ENCODE assay signal across 1 cellular context in genomic region chr7:119908948-119909347, GRCh38.
A peak's percentile ranks its signal among the peaks of the same experiment; 100 is the strongest.
TF ChIP-seq lines count a peak whose summit lies in the region.

No MANE protein-coding gene starts in this region.

TF ChIP-seq in K562, 482 proteins besides CTCF, POLR2A, EP300 and RAD21 (continued from another document):
- TF ChIP-seq CHD7 (IDR thresholded peaks at IDR 0.05; ENCODE audit: low read depth, low read length) = no peak
- peak; percentile 49; the same call in 1 of the 2 replicates for TF ChIP-seq SMARCA4 (IDR thresholded peaks at IDR 0.05)
- TF ChIP-seq, protein P1, sequence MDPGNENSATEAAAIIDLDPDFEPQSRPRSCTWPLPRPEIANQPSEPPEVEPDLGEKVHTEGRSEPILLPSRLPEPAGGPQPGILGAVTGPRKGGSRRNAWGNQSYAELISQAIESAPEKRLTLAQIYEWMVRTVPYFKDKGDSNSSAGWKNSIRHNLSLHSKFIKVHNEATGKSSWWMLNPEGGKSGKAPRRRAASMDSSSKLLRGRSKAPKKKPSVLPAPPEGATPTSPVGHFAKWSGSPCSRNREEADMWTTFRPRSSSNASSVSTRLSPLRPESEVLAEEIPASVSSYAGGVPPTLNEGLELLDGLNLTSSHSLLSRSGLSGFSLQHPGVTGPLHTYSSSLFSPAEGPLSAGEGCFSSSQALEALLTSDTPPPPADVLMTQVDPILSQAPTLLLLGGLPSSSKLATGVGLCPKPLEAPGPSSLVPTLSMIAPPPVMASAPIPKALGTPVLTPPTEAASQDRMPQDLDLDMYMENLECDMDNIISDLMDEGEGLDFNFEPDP (CRISPR knock-in tag; IDR thresholded peaks at IDR 0.05) = no peak
- peak; percentile 45; the same call in 1 of the 2 replicates for TF ChIP-seq MEF2D (tag; conservative IDR thresholded peaks at IDR 0.05; ENCODE audit: low read depth)
- TF ChIP-seq STAT5A (IDR thresholded peaks at IDR 0.05; ENCODE audit: borderline replicate concordance, low read length) = no peak
- no peak for TF ChIP-seq GABPB2 (CRISPR knock-in tag; conservative IDR thresholded peaks at IDR 0.05)
- TF ChIP-seq SMARCA5 (IDR thresholded peaks at IDR 0.05) = no peak
- peak; percentile 60; the same call in 1 of the 2 replicates for TF ChIP-seq ELF2 (CRISPR knock-in tag; IDR thresholded peaks at IDR 0.05)
- TF ChIP-seq MTA1 (IDR thresholded peaks at IDR 0.05; ENCODE audit: borderline replicate concordance) = no peak
- 0 out of 2 replicates have a peak, but pooled peaks have one; percentile 31 for TF ChIP-seq BACH1 (tag; IDR thresholded peaks at IDR 0.05)
- TF ChIP-seq SIRT6 (IDR thresholded peaks at IDR 0.05; ENCODE audit: low read depth, low read length) = no peak
- TF ChIP-seq, protein P2, sequence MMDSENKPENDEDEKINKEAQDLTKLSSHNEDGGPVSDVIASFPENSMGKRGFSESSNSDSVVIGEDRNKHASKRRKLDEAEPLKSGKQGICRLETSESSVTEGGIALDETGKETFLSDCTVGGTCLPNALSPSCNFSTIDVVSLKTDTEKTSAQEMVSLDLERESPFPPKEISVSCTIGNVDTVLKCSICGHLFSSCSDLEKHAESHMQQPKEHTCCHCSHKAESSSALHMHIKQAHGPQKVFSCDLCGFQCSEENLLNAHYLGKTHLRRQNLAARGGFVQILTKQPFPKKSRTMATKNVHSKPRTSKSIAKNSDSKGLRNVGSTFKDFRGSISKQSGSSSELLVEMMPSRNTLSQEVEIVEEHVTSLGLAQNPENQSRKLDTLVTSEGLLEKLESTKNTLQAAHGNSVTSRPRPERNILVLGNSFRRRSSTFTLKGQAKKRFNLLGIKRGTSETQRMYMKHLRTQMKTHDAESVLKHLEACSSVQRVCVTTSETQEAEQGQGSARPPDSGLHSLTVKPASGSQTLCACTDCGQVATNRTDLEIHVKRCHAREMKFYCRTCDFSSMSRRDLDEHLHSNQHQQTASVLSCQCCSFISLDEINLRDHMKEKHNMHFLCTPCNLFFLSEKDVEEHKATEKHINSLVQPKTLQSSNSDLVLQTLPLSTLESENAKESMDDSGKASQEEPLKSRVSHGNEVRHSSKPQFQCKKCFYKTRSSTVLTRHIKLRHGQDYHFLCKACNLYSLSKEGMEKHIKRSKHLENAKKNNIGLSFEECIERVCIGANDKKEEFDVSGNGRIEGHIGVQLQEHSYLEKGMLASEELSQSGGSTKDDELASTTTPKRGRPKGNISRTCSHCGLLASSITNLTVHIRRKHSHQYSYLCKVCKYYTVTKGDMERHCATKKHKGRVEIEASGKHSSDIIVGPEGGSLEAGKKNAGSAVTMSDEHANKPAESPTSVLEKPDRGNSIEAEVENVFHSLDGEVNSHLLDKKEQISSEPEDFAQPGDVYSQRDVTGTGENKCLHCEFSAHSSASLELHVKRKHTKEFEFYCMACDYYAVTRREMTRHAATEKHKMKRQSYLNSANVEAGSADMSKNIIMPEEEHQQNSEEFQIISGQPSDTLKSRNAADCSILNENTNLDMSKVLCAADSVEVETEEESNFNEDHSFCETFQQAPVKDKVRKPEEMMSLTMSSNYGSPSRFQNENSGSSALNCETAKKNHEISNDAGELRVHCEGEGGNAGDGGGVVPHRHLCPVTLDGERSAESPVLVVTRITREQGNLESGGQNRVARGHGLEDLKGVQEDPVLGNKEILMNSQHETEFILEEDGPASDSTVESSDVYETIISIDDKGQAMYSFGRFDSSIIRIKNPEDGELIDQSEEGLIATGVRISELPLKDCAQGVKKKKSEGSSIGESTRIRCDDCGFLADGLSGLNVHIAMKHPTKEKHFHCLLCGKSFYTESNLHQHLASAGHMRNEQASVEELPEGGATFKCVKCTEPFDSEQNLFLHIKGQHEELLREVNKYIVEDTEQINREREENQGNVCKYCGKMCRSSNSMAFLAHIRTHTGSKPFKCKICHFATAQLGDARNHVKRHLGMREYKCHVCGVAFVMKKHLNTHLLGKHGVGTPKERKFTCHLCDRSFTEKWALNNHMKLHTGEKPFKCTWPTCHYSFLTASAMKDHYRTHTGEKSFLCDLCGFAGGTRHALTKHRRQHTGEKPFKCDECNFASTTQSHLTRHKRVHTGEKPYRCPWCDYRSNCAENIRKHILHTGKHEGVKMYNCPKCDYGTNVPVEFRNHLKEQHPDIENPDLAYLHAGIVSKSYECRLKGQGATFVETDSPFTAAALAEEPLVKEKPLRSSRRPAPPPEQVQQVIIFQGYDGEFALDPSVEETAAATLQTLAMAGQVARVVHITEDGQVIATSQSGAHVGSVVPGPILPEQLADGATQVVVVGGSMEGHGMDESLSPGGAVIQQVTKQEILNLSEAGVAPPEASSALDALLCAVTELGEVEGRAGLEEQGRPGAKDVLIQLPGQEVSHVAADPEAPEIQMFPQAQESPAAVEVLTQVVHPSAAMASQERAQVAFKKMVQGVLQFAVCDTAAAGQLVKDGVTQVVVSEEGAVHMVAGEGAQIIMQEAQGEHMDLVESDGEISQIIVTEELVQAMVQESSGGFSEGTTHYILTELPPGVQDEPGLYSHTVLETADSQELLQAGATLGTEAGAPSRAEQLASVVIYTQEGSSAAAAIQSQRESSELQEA (IDR thresholded peaks at IDR 0.05; ENCODE audit: low read depth) = no peak
- TF ChIP-seq ZNF282 (CRISPR knock-in tag; IDR thresholded peaks at IDR 0.05) = no peak
- TF ChIP-seq HMG20B (CRISPR knock-in tag; IDR thresholded peaks at IDR 0.05) = no peak
- TF ChIP-seq MEIS2 (IDR thresholded peaks at IDR 0.05; ENCODE audit: partially characterized antibody) = peak; percentile 25
- TF ChIP-seq ARID1B (IDR thresholded peaks at IDR 0.05) = peak; percentile 35; the same call in 1 of the 2 replicates
- peak; percentile 63; the same call in 1 of the 2 replicates for TF ChIP-seq MEF2A (IDR thresholded peaks at IDR 0.05; ENCODE audit: control insufficient read depth, low read depth, low read length)
- TF ChIP-seq ARNT (IDR thresholded peaks at IDR 0.05) = no peak
- TF ChIP-seq ZBTB7A (IDR thresholded peaks at IDR 0.05; ENCODE audit: borderline replicate concordance, control insufficient read depth, low read depth, low read length) = no peak
- TF ChIP-seq ZNF766 (CRISPR knock-in tag; conservative IDR thresholded peaks at IDR 0.05) = peak; percentile 53; the same call in 1 of the 2 replicates
- peak; percentile 26; the same call in 1 of the 2 replicates for TF ChIP-seq VEZF1 (CRISPR knock-in tag; IDR thresholded peaks at IDR 0.05)
- TF ChIP-seq ZNF347 (CRISPR knock-in tag; IDR thresholded peaks at IDR 0.05; ENCODE audit: low read depth) = no peak
- no peak for TF ChIP-seq NR2C1 (IDR thresholded peaks at IDR 0.05)
- TF ChIP-seq NR2C1 (tag; IDR thresholded peaks at IDR 0.05) = no peak
- TF ChIP-seq JUND (IDR thresholded peaks at IDR 0.05; ENCODE audit: borderline replicate concordance, low read depth, low read length) = 0 out of 2 replicates have a peak, but pooled peaks have one; percentile 17
- no peak for TF ChIP-seq JUND (tag; IDR thresholded peaks at IDR 0.05; ENCODE audit: borderline replicate concordance, low read depth, low read length)
- peak; percentile 25; the same call in 1 of the 2 replicates for TF ChIP-seq CBFA2T3 (IDR thresholded peaks at IDR 0.05)
- 0 out of 2 replicates have a peak, but pooled peaks have one; percentile 8 for TF ChIP-seq TFE3 (CRISPR knock-in tag; IDR thresholded peaks at IDR 0.05)
